Comparison of ENCODE assay signal across 1 cellular context in genomic region chr9:127723450-127723849, GRCh38.
TF ChIP-seq lines count a peak whose summit lies in the region.

No MANE protein-coding gene starts in this region.

TF ChIP-seq in IMR-90, 13 proteins besides CTCF, POLR2A, EP300 and RAD21:
- TF ChIP-seq CEBPB (IDR thresholded peaks at IDR 0.05; ENCODE audit: low read depth, low read length) = no peak
- TF ChIP-seq FOS (IDR thresholded peaks at IDR 0.05; ENCODE audit: low read depth, low read length) = no peak
- no peak for TF ChIP-seq BHLHE40 (IDR thresholded peaks at IDR 0.05; ENCODE audit: low read depth, low read length)
- no peak for TF ChIP-seq MXI1 (IDR thresholded peaks at IDR 0.05; ENCODE audit: borderline replicate concordance, low read depth, low read length)
- TF ChIP-seq, protein P1, sequence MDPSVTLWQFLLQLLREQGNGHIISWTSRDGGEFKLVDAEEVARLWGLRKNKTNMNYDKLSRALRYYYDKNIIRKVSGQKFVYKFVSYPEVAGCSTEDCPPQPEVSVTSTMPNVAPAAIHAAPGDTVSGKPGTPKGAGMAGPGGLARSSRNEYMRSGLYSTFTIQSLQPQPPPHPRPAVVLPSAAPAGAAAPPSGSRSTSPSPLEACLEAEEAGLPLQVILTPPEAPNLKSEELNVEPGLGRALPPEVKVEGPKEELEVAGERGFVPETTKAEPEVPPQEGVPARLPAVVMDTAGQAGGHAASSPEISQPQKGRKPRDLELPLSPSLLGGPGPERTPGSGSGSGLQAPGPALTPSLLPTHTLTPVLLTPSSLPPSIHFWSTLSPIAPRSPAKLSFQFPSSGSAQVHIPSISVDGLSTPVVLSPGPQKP (IDR thresholded peaks at IDR 0.05; ENCODE audit: borderline replicate concordance, low read depth, low read length) = no peak
- no peak for TF ChIP-seq RFX5 (IDR thresholded peaks at IDR 0.05; ENCODE audit: low read depth, low read length)
- no peak for TF ChIP-seq NFE2L2 (IDR thresholded peaks at IDR 0.05; ENCODE audit: low read depth, low read length)
- no peak for TF ChIP-seq CHD1 (IDR thresholded peaks at IDR 0.05; ENCODE audit: low read depth, low read length)
- no peak for TF ChIP-seq SMC3 (IDR thresholded peaks at IDR 0.05; ENCODE audit: low read depth, low read length)
- TF ChIP-seq MAZ (IDR thresholded peaks at IDR 0.05; ENCODE audit: borderline replicate concordance, low read depth, low read length) = no peak
- no peak for TF ChIP-seq MAFK (IDR thresholded peaks at IDR 0.05; ENCODE audit: low read depth, low read length)
- no peak for TF ChIP-seq USF2 (IDR thresholded peaks at IDR 0.05; ENCODE audit: low read depth, low read length)
- TF ChIP-seq RCOR1 (IDR thresholded peaks at IDR 0.05; ENCODE audit: insufficient replicate concordance, low read length) = no peak
